Comparison of ENCODE assay signal across 8 cellular contexts in the genomic region with DNA sequence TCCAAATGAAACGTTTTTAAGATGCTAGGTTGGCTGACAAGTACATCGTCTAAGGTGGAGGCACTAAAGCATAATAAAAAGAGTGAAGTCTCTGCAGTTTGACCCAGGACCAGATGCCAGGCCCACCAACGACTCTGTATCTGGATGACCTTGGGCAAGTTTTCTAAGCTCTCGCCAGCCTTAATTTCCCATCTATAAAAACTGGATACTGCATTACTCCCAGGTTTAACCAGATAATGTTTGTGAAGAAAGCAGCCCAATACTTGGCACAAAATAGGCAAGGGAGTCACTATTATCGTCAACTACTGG. TPM values are rescaled to one million over a fixed set of nuclear protein-coding genes. Genes with fewer than 3 reads are reported as not detected.
DNase-seq lines count a peak whose midpoint lies in the region; ATAC-seq and TF ChIP-seq lines count a peak whose summit lies in the region.

No MANE protein-coding gene starts in this region.

- peak overlapping the region; percentile 83 for H2AFZ ChIP-seq in KMS-11 (ENCODE audit: low read depth)

- ATAC-seq in naive B cell (ENCODE audit: low read depth in 2 of 2) (no peak), GM18502 (IDR thresholded peaks at IDR 0.05; ENCODE audit: poor library complexity, unreplicated experiment) (no peak)

- peaks cover 0 to 8% of the 10 kb centered on the region in 2 donors for H3K36me3 Mint-ChIP-seq in naive B cell

- TF ChIP-seq CTCF in AG04449 (IDR thresholded peaks at IDR 0.05; ENCODE audit: insufficient read depth, low read length, missing control alignments) (no peak), KMS-11 (conservative IDR thresholded peaks at IDR 0.05; ENCODE audit: low read depth, low read length) (no peak), choroid plexus epithelial cell (conservative IDR thresholded peaks at IDR 0.05; ENCODE audit: low read depth, low read length) (no peak)

- H3K4me2 ChIP-seq in KMS-11 = peak overlapping the region; percentile 89

- peaks cover 0 to 13% (median 10%) of the 10 kb centered on the region in 3 donors for H3K27me3 Mint-ChIP-seq in naive B cell

- DNase-seq in AG04449 (ENCODE audit: low read depth, low spot score) = no peak
- no peak for DNase-seq in choroid plexus epithelial cell (ENCODE audit: low read depth)
- DNase-seq in naive B cell = no peak
- no peak for DNase-seq in putamen (ENCODE audit: low spot score)
- DNase-seq in HuH-7.5 (ENCODE audit: low spot score) = no peak
- DNase-seq in NCI-H446 (lab: John Stamatoyannopoulos, UW) = no peak

- CTCF ChIA-PET in AG04449 (lab: Yijun Ruan, JAX) = interaction anchor here (1.0 to 2.2 kb wide), 6 partner anchors 8 to 509 kb away, joined by 3 to 21 read pairs (median 12); no protein-coding TSS in a partner anchor

- H3K27me3 ChIP-seq in KMS-11 (ENCODE audit: insufficient read depth, low read depth) = peaks cover 25% of the 10 kb centered on the region

- H3K36me3 ChIP-seq in KMS-11 (ENCODE audit: insufficient read depth) = no peaks in the 10 kb centered on the region

- H3K4me1 ChIP-seq in KMS-11 (ENCODE audit: low read depth, poor library complexity, severe bottlenecking) = peaks cover 16% of the 10 kb centered on the region

- H3K9me3 Mint-ChIP-seq in naive B cell = no peaks in the 10 kb centered on the region

- H3K27ac Mint-ChIP-seq in naive B cell = peak overlapping the region; percentile 99 to 100 (median 100)

- H3K79me2 ChIP-seq in KMS-11 (ENCODE audit: insufficient read depth, low read depth) = no peaks in the 10 kb centered on the region

- peaks cover 24 to 44% (median 25%) of the 10 kb centered on the region in 3 donors for H3K4me1 Mint-ChIP-seq in naive B cell

- H4K20me1 ChIP-seq in KMS-11 (ENCODE audit: insufficient read depth) = no peaks in the 10 kb centered on the region

- peak overlapping the region; percentile 63 for H3K27ac ChIP-seq in KMS-11

- peak overlapping the region; percentile 73 for H3K4me3 ChIP-seq in AG04449 (ENCODE audit: low read depth, low read length)
- H3K4me3 ChIP-seq in KMS-11 (IDR thresholded peaks at IDR 0.05; ENCODE audit: insufficient read depth, low read depth, low read length) = no peak overlapping the region
- peak overlapping the region; percentile 55 for H3K4me3 ChIP-seq in choroid plexus epithelial cell (ENCODE audit: low read depth, low read length)

- peak overlapping the region; percentile 75; the same call in 1 of the 2 replicates for H3K9ac ChIP-seq in KMS-11

- peak overlapping the region; percentile 84 to 99 (median 98) for H3K4me3 Mint-ChIP-seq in naive B cell

- POLR2A ChIA-PET in AG04449 (lab: Yijun Ruan, JAX) = interaction anchor here (1.0 to 1.7 kb wide), 13 partner anchors 10 to 724 kb away, joined by 3 to 14 read pairs (median 4); a partner anchor contains a TSS

RNA-seq across cellular contexts. Expression of a gene that starts 49.0 kb away (rescaled TPM):
- under 1 TPM in 1 of 6 donors, not detected in 5; 0.05 TPM for polyA plus RNA-seq in naive B cell (ENCODE audit: low read depth in 6 of 6)
